9 cellular contexts compared by ENCODE assay signal in genomic region chr14:93033039-93033982, GRCh38.
DNase-seq lines count a peak whose midpoint lies in the region; TF ChIP-seq lines count a peak whose summit lies in the region.
"Had no signal": no experiment of that assay in that cellular context is flagged by ENCODE, and none has a peak within 500 bp of the region (broad histone marks: within the 10 kb centered on the region; RNA-seq: fewer than 3 reads in every experiment).

No MANE protein-coding gene starts in this region.

- WGBS in spleen, 5 donors: 64 to 71% (median 69%) methylated on average over 7 of the region's 7 CpGs
- 91 to 96% methylated on average over 6 to 7 of the region's 7 CpGs for WGBS in GM23248 (ENCODE audit: low coverage in 1 of 2, low lambda C conversion rate in 2 of 2, missing lambda C conversion rate in 2 of 2), 2 experiments

- H3K9me3 ChIP-seq in duodenal mucosa (ENCODE audit: control insufficient read depth in 1 of 2, low read length in 2 of 2): no peaks in the 10 kb centered on the region
- no peaks in the 10 kb centered on the region for H3K9me3 ChIP-seq in spleen
- H3K9me3 ChIP-seq in GM23248 (ENCODE audit: low read depth): no peaks in the 10 kb centered on the region

- no peak overlapping the region for H2AFZ ChIP-seq in GM23248

- 0 out of 2 replicates have a peak, but pooled peaks cover 4% of the 10 kb centered on the region for H3F3A ChIP-seq in GM23248 (ENCODE audit: insufficient read depth)

- no peaks in the 10 kb centered on the region for H4K20me1 ChIP-seq in GM23248 (ENCODE audit: insufficient read depth)

- TF ChIP-seq POLR2A in spleen (IDR thresholded peaks at IDR 0.05): no peak

- peak overlapping the region; percentile 0 to 54 for H3K9ac ChIP-seq in duodenal mucosa (ENCODE audit: low read depth in 1 of 2, low read length in 2 of 2)
- H3K9ac ChIP-seq in GM23248: no peak overlapping the region

- in situ Hi-C loops in GM23248 (cut with MboI): no loop called here

- peaks cover 48 to 52% of the 10 kb centered on the region in 2 donors for H3K4me1 ChIP-seq in duodenal mucosa (ENCODE audit: control insufficient read depth in 1 of 2, insufficient read depth in 2 of 2, low read length in 2 of 2)
- peaks cover 40 to 97% (median 72%) of the 10 kb centered on the region in 6 donors for H3K4me1 ChIP-seq in spleen
- H3K4me1 ChIP-seq in GM23248 (ENCODE audit: insufficient read depth): peaks cover 28% of the 10 kb centered on the region

- peak; percentile 14 for DNase-seq in NCI-H2107 treated with DMSO at 0.1 percent for 48 hours (lab: John Stamatoyannopoulos, UW; ENCODE audit: unreplicated experiment)
- DNase-seq in NCI-H2107 (lab: John Stamatoyannopoulos, UW): no peak
- peak in 1 of 2 experiments; percentile 31 for DNase-seq in HL-60 (ENCODE audit: low read depth in 1 of 2, low spot score in 1 of 2)
- DNase-seq in spleen: peak; percentile 62
- no peak for DNase-seq in AG20443 (ENCODE audit: low spot score)
- DNase-seq in GM23248: no peak
- no peak for DNase-seq in middle frontal gyrus (ENCODE audit: extremely low spot score, low spot score)
- DNase-seq: NCI-H526 treated with DMSO at 0.1 percent for 48 hours had no signal

- TF ChIP-seq CTCF in HL-60 (IDR thresholded peaks at IDR 0.05; ENCODE audit: insufficient read depth, low read length): no peak
- TF ChIP-seq CTCF in spleen (IDR thresholded peaks at IDR 0.05 in 8 of 11, conservative IDR thresholded peaks at IDR 0.05 in 3 of 11): no peak

- intact Hi-C loops in spleen (cut with DNase I; ENCODE audit: low total_unique reads): no loop called here

- H3K27ac ChIP-seq in HL-60 (replicated peaks) (peak overlapping the region; percentile 45), duodenal mucosa (ENCODE audit: low read depth, low read length) (no peak overlapping the region), spleen (peak overlapping the region in 7 of 8 donors; percentile 7 to 84 (median 52)), GM23248 (no peak overlapping the region)

- no peak overlapping the region for H3K4me3 ChIP-seq in HL-60 (replicated peaks; ENCODE audit: insufficient read depth, low read length)
- no peak overlapping the region for H3K4me3 ChIP-seq in duodenal mucosa (ENCODE audit: low read depth in 1 of 2, low read length in 2 of 2)
- H3K4me3 ChIP-seq in spleen: peak overlapping the region in 1 of 8 donors; percentile 25
- no peak overlapping the region for H3K4me3 ChIP-seq in GM23248

- peaks cover 0 to 10% of the 10 kb centered on the region in 2 donors for H3K36me3 ChIP-seq in duodenal mucosa (ENCODE audit: control insufficient read depth in 1 of 2, insufficient read depth in 2 of 2, low read length in 2 of 2)
- peaks cover 0 to 14% (median 0%) of the 10 kb centered on the region in 6 donors for H3K36me3 ChIP-seq in spleen
- no peaks in the 10 kb centered on the region for H3K36me3 ChIP-seq in GM23248 (ENCODE audit: low read depth)

- H3K9me2 ChIP-seq in GM23248 (ENCODE audit: insufficient read depth): no peaks in the 10 kb centered on the region

- H3K79me2 ChIP-seq in GM23248 (ENCODE audit: insufficient read depth): no peaks in the 10 kb centered on the region

- H3K27me3 ChIP-seq in HL-60 (ENCODE audit: insufficient read depth, poor library complexity, severe bottlenecking): no peaks in the 10 kb centered on the region
- H3K27me3 ChIP-seq in duodenal mucosa (ENCODE audit: control insufficient read depth in 1 of 2, insufficient read depth in 2 of 2, low read length in 2 of 2): no peaks in the 10 kb centered on the region
- no peaks in the 10 kb centered on the region for H3K27me3 ChIP-seq in spleen (replicated peaks in 1 of 7)
- no peaks in the 10 kb centered on the region for H3K27me3 ChIP-seq in GM23248 (replicated peaks; ENCODE audit: insufficient read depth)

- no peak overlapping the region for H3K4me2 ChIP-seq in GM23248 (ENCODE audit: unreplicated experiment)

Comparison
In these comparisons a context has a peak if more than half of its experiments do, and no peak if none do; other contexts are left out.
1. DNase-seq: peak in NCI-H2107 treated with DMSO at 0.1 percent for 48 hours (single experiment) and spleen (single experiment); none in NCI-H2107 (single experiment), AG20443 (single experiment), GM23248 (single experiment) and middle frontal gyrus (single experiment).
2. H3K27ac ChIP-seq: peak in HL-60 (single experiment) and spleen (7 of 8); none in duodenal mucosa (single experiment) and GM23248 (single experiment).